ENCODE assay signal across 12 cellular contexts in the genomic region with DNA sequence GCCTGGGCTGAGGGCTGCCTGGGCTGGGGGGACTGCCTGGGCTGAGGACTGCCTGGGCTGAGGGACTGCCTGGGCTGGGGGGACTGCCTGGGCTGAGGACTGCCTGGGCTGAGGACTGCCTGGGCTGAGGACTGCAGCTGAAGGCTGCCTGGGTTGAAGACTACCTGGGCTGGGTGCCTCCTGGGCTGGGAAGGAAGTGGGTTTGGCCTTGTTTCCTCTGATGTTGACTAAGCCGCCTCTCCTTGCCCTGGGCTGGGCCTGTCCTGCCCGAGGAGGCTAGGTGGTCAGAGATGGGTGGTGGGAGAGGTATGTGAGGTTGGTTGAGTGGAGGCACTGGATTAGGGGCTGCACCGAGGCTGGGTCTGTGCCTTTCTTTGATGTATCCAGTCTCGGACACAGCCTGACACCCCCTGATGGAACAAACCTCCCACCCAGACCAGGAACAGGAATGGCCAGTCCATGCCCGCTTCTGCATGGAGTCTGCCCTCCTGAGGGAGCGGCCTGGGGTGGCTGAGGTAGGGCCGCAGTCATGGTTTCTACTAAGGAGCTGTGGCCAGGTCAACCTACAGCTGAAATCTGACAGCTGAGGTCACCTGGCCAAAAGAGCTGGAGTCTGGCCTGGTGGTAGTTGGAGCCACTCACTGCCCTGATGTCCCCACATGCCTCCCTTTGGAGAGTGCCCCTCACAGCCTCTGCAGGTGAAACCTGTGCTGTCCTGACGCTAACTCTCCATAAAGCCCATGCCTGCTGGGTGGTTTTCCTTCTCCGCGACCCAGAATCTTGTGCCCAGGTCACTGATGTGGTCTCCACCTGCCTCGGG. TPM values are rescaled to one million over a fixed set of nuclear protein-coding genes. Genes with fewer than 3 reads are reported as not detected.
A peak's percentile ranks its signal among the peaks of the same experiment; 100 is the strongest.
DNase-seq lines count a peak whose midpoint lies in the region; ATAC-seq lines count a peak whose summit lies in the region.
"Had no signal": no experiment of that assay in that cellular context is flagged by ENCODE, and none has a peak within 500 bp of the region (broad histone marks: within the 10 kb centered on the region; RNA-seq: fewer than 3 reads in every experiment).

No MANE protein-coding gene starts in this region.

- DNase-seq in activated naive CD4-positive, alpha-beta T cell treated with anti-CD3 and anti-CD28 coated beads for 36 hours, result peak; percentile 22
- DNase-seq in activated naive CD4-positive, alpha-beta T cell treated with Interleukin-2 at 50 U/mL for 16 hours, result no peak
- peak; percentile 39 for DNase-seq in Jurkat, Clone E6-1 (ENCODE audit: low read depth, low spot score)
- DNase-seq in central memory CD8-positive, alpha-beta T cell (ENCODE audit: low spot score in 2 of 2), result no peak
- no peak for DNase-seq in stimulated activated effector memory CD8-positive, alpha-beta T cell treated with anti-CD3 and anti-CD28 coated beads, Interleukin-12 subunit alpha, Interleukin-12 subunit beta, amount 100 ng/mL, for 72 hours (ENCODE audit: low spot score in 2 of 2)
- DNase-seq in sciatic nerve (ENCODE audit: low spot score), result no peak
- DNase-seq: left ventricle myocardium superior; stimulated activated naive CD4-positive, alpha-beta T cell; uterus had no signal

- peak; percentile 54 for ATAC-seq in central memory CD8-positive, alpha-beta T cell (replicated peaks; ENCODE audit: extremely low read depth, poor library complexity, severe bottlenecking)
- peak; percentile 84 for ATAC-seq in stimulated activated effector memory CD8-positive, alpha-beta T cell treated with anti-CD3 and anti-CD28 coated beads, Interleukin-12 subunit alpha, Interleukin-12 subunit beta, amount 100 ng/mL, for 72 hours
- ATAC-seq in HG02981 (IDR thresholded peaks at IDR 0.05; ENCODE audit: unreplicated experiment) (no peak), sciatic nerve (no peak), HG02885 (IDR thresholded peaks at IDR 0.05; ENCODE audit: poor library complexity, unreplicated experiment) (no peak)
- ATAC-seq: left ventricle myocardium superior had no signal

- H3K9me3 Mint-ChIP-seq in activated naive CD4-positive, alpha-beta T cell treated with anti-CD3 and anti-CD28 coated beads for 36 hours, result no peaks in the 10 kb centered on the region
- H3K9me3 Mint-ChIP-seq in central memory CD8-positive, alpha-beta T cell, result no peaks in the 10 kb centered on the region
- no peaks in the 10 kb centered on the region for H3K9me3 Mint-ChIP-seq in stimulated activated effector memory CD8-positive, alpha-beta T cell treated with anti-CD3 and anti-CD28 coated beads, Interleukin-12 subunit alpha, Interleukin-12 subunit beta, amount 100 ng/mL, for 72 hours

- H3K4me1 Mint-ChIP-seq in activated naive CD4-positive, alpha-beta T cell treated with anti-CD3 and anti-CD28 coated beads for 36 hours (ENCODE audit: low read depth), result peaks cover 13% of the 10 kb centered on the region
- H3K4me1 Mint-ChIP-seq in central memory CD8-positive, alpha-beta T cell, result peaks cover 14% of the 10 kb centered on the region
- H3K4me1 Mint-ChIP-seq in stimulated activated effector memory CD8-positive, alpha-beta T cell treated with anti-CD3 and anti-CD28 coated beads, Interleukin-12 subunit alpha, Interleukin-12 subunit beta, amount 100 ng/mL, for 72 hours, result peaks cover 53% of the 10 kb centered on the region

- H3K27ac Mint-ChIP-seq in activated naive CD4-positive, alpha-beta T cell treated with anti-CD3 and anti-CD28 coated beads for 36 hours, result no peak overlapping the region
- H3K27ac Mint-ChIP-seq in central memory CD8-positive, alpha-beta T cell (ENCODE audit: low read depth), result no peak overlapping the region
- peak overlapping the region; percentile 91 for H3K27ac Mint-ChIP-seq in stimulated activated effector memory CD8-positive, alpha-beta T cell treated with anti-CD3 and anti-CD28 coated beads, Interleukin-12 subunit alpha, Interleukin-12 subunit beta, amount 100 ng/mL, for 72 hours

- CTCF ChIA-PET in activated naive CD4-positive, alpha-beta T cell treated with anti-CD3 and anti-CD28 coated beads for 36 hours (lab: Charles Lee), result no interaction called here

- H3K36me3 Mint-ChIP-seq in activated naive CD4-positive, alpha-beta T cell treated with anti-CD3 and anti-CD28 coated beads for 36 hours (ENCODE audit: low read depth), result no peaks in the 10 kb centered on the region
- H3K36me3 Mint-ChIP-seq in central memory CD8-positive, alpha-beta T cell (ENCODE audit: insufficient read depth), result no peaks in the 10 kb centered on the region
- H3K36me3 Mint-ChIP-seq in stimulated activated effector memory CD8-positive, alpha-beta T cell treated with anti-CD3 and anti-CD28 coated beads, Interleukin-12 subunit alpha, Interleukin-12 subunit beta, amount 100 ng/mL, for 72 hours, result peaks cover 30% of the 10 kb centered on the region

- intact Hi-C loops in activated naive CD4-positive, alpha-beta T cell treated with anti-CD3 and anti-CD28 coated beads for 36 hours (cut with micrococcal nuclease), result no loop called here
- intact Hi-C loops in sciatic nerve (cut with DNase I), result no loop called here

- H3K4me3 Mint-ChIP-seq in activated naive CD4-positive, alpha-beta T cell treated with anti-CD3 and anti-CD28 coated beads for 36 hours, result no peak overlapping the region
- H3K4me3 Mint-ChIP-seq in central memory CD8-positive, alpha-beta T cell, result peak overlapping the region; percentile 27
- H3K4me3 Mint-ChIP-seq in stimulated activated effector memory CD8-positive, alpha-beta T cell treated with anti-CD3 and anti-CD28 coated beads, Interleukin-12 subunit alpha, Interleukin-12 subunit beta, amount 100 ng/mL, for 72 hours, result peak overlapping the region; percentile 51

- H3K4me3 ChIP-seq in Jurkat, Clone E6-1 (ENCODE audit: low read length), result no peak overlapping the region
- H3K4me3 ChIP-seq: cardiac muscle cell, uterus had no signal

- no peaks in the 10 kb centered on the region for H3K27me3 Mint-ChIP-seq in activated naive CD4-positive, alpha-beta T cell treated with anti-CD3 and anti-CD28 coated beads for 36 hours (ENCODE audit: low read depth)
- no peaks in the 10 kb centered on the region for H3K27me3 Mint-ChIP-seq in central memory CD8-positive, alpha-beta T cell

RNA-seq across cellular contexts. Expression of gene SCART1, which starts 22.3 kb away (rescaled TPM):
- total RNA-seq in activated naive CD4-positive, alpha-beta T cell treated with anti-CD3 and anti-CD28 coated beads for 36 hours, result 1 to 10 TPM; 1.5 to 1.6 TPM
- polyA plus RNA-seq in Jurkat, Clone E6-1 (2012; ENCODE audit: insufficient read depth, insufficient read length), result 3.9 TPM
- total RNA-seq in sciatic nerve, result 4.7 TPM

RNA-seq across cellular contexts. Expression of gene CYP2E1, which starts 51.1 kb away (rescaled TPM):
- under 1 TPM in 1 of 2 experiments, not detected in 1; 0.42 TPM for total RNA-seq in activated naive CD4-positive, alpha-beta T cell treated with anti-CD3 and anti-CD28 coated beads for 36 hours
- not detected for polyA plus RNA-seq in Jurkat, Clone E6-1 (2012; ENCODE audit: insufficient read depth, insufficient read length)
- 5.7 TPM for total RNA-seq in sciatic nerve

RNA-seq across cellular contexts. Expression of gene SPRN, which starts 51.6 kb away (rescaled TPM):
- not detected for total RNA-seq in activated naive CD4-positive, alpha-beta T cell treated with anti-CD3 and anti-CD28 coated beads for 36 hours
- 2.3 TPM for polyA plus RNA-seq in Jurkat, Clone E6-1 (2012; ENCODE audit: insufficient read depth, insufficient read length)
- 0.13 TPM for total RNA-seq in sciatic nerve
- total RNA-seq: left ventricle myocardium superior had no signal

Comparison
In these comparisons a context has a peak if more than half of its experiments do, and no peak if none do; other contexts are left out.
1. DNase-seq: peak in activated naive CD4-positive, alpha-beta T cell treated with anti-CD3 and anti-CD28 coated beads for 36 hours (single experiment) and Jurkat, Clone E6-1 (single experiment); none in activated naive CD4-positive, alpha-beta T cell treated with Interleukin-2 at 50 U/mL for 16 hours (single experiment), central memory CD8-positive, alpha-beta T cell (0 of 2), stimulated activated effector memory CD8-positive, alpha-beta T cell treated with anti-CD3 and anti-CD28 coated beads, Interleukin-12 subunit alpha, Interleukin-12 subunit beta, amount 100 ng/mL, for 72 hours (0 of 2) and sciatic nerve (single experiment).
2. ATAC-seq: peak in central memory CD8-positive, alpha-beta T cell (single experiment) and stimulated activated effector memory CD8-positive, alpha-beta T cell treated with anti-CD3 and anti-CD28 coated beads, Interleukin-12 subunit alpha, Interleukin-12 subunit beta, amount 100 ng/mL, for 72 hours (single experiment); none in HG02981 (single experiment), sciatic nerve (single experiment) and HG02885 (single experiment).